Comparison of ENCODE assay signal across 17 cellular contexts in the genomic region with DNA sequence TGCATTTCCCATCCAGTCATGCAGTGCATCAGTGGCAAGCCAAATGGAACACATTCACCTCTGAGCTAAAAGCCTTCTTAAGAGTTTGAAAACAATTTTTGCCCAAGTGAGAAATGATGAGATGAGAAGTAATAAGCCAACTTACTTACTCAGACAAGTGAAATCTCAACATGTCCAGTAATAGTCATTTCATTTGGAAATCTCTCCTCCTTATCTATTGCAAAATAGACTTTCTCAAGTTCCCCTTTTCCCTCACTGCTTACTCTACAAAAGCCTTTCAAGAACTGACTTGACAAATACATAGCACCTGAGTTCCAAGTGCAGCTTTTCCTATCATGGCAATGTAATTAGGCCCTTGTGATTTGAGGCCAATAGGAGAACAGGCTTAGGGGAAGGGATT.
DNase-seq lines count a peak whose midpoint lies in the region; ATAC-seq and TF ChIP-seq lines count a peak whose summit lies in the region.
"Had no signal": no experiment of that assay in that cellular context is flagged by ENCODE, and none has a peak within 500 bp of the region (broad histone marks: within the 10 kb centered on the region; RNA-seq: fewer than 3 reads in every experiment).

No MANE protein-coding gene starts in this region.

- H3K27ac Mint-ChIP-seq in CD14-positive monocyte: peak overlapping the region; percentile 31 to 78 (median 39)
- H3K27ac Mint-ChIP-seq: activated T-helper 1 cell treated with anti-CD3 and anti-CD28 coated beads, Interleukin-12 subunit alpha, Interleukin-12 subunit beta, Interleukin-2, Interleukin-4 antibody, amounts not matched to agents 30 ng/mL and 10 ng/mL and 1 ng/mL, durations not matched to agents 14 hours and 24 hours and 36 hours; dendritic cell treated with granulocyte-macrophage colony-stimulating factor and Interleukin-4, amounts not matched to agents 40 ng/mL and 50 ng/mL, for 4 days; T-helper 2 cell treated with Interferon-gamma antibody and Interleukin-4, amounts not matched to agents 5 μg/mL and 100 μg/mL, for 36 hours had no signal

- H3K9me3 ChIP-seq in lung (ENCODE audit: control insufficient read depth in 2 of 2, insufficient read depth in 1 of 2, low read length in 1 of 2): peaks cover 0 to 4% of the 10 kb centered on the region in 2 donors
- H3K9me3 ChIP-seq: suprapubic skin had no signal

- peaks cover 16 to 18% of the 10 kb centered on the region in 2 donors for H3K36me3 Mint-ChIP-seq in CD14-positive monocyte

- DNase-seq in CD14-positive monocyte (ENCODE audit: low spot score): no peak
- peak; percentile 10 for DNase-seq in NCI-H345 treated with DMSO at 0.1 percent for 48 hours (lab: John Stamatoyannopoulos, UW; ENCODE audit: unreplicated experiment)
- peak; percentile 30 for DNase-seq in epithelial cell of esophagus (ENCODE audit: low read depth)
- no peak for DNase-seq in lung (ENCODE audit: low spot score)
- no peak for DNase-seq in T1000 (lab: John Stamatoyannopoulos, UW)
- DNase-seq in H4 (ENCODE audit: low spot score): no peak
- DNase-seq: midbrain; NCI-H526; stimulated activated CD4-positive, alpha-beta T cell treated with anti-CD3 and anti-CD28 coated beads, Interleukin-15, amount 100 ng/mL, for 24 hours had no signal

- no peak for TF ChIP-seq CTCF in CD14-positive monocyte (IDR thresholded peaks at IDR 0.05)
- no peak for TF ChIP-seq CTCF in epithelial cell of esophagus (IDR thresholded peaks at IDR 0.05; ENCODE audit: insufficient read depth, low read depth, low read length, missing control alignments)
- TF ChIP-seq CTCF in lung (IDR thresholded peaks at IDR 0.05; ENCODE audit: control extremely low read depth, extremely low read depth): no peak

- no peak overlapping the region for H3K4me3 Mint-ChIP-seq in CD14-positive monocyte
- H3K4me3 Mint-ChIP-seq: activated T-helper 1 cell treated with anti-CD3 and anti-CD28 coated beads, Interleukin-12 subunit alpha, Interleukin-12 subunit beta, Interleukin-2, Interleukin-4 antibody, amounts not matched to agents 30 ng/mL and 10 ng/mL and 1 ng/mL, durations not matched to agents 14 hours and 24 hours and 36 hours; dendritic cell treated with granulocyte-macrophage colony-stimulating factor and Interleukin-4, amounts not matched to agents 40 ng/mL and 50 ng/mL, for 4 days; T-helper 2 cell treated with Interferon-gamma antibody and Interleukin-4, amounts not matched to agents 5 μg/mL and 100 μg/mL, for 36 hours had no signal

- H3K27ac ChIP-seq in lung (ENCODE audit: low read depth in 1 of 2, low read length in 1 of 2): no peak overlapping the region
- H3K27ac ChIP-seq: foreskin keratinocyte, suprapubic skin had no signal

- no peaks in the 10 kb centered on the region for H3K27me3 ChIP-seq in lung (ENCODE audit: control insufficient read depth, insufficient read depth)
- H3K27me3 ChIP-seq: foreskin keratinocyte, suprapubic skin had no signal

- peaks cover 0 to 3% (median 0%) of the 10 kb centered on the region in 7 donors for H3K9me3 Mint-ChIP-seq in CD14-positive monocyte
- H3K9me3 Mint-ChIP-seq: activated T-helper 1 cell treated with anti-CD3 and anti-CD28 coated beads, Interleukin-12 subunit alpha, Interleukin-12 subunit beta, Interleukin-2, Interleukin-4 antibody, amounts not matched to agents 30 ng/mL and 10 ng/mL and 1 ng/mL, durations not matched to agents 14 hours and 24 hours and 36 hours; dendritic cell treated with granulocyte-macrophage colony-stimulating factor and Interleukin-4, amounts not matched to agents 40 ng/mL and 50 ng/mL, for 4 days; T-helper 2 cell treated with Interferon-gamma antibody and Interleukin-4, amounts not matched to agents 5 μg/mL and 100 μg/mL, for 36 hours had no signal

- intact Hi-C loops in CD14-positive monocyte (cut with micrococcal nuclease): no loop called here

- H3K27me3 Mint-ChIP-seq in CD14-positive monocyte (ENCODE audit: low read depth in 3 of 3): peaks cover 0 to 2% (median 2%) of the 10 kb centered on the region in 3 donors
- H3K27me3 Mint-ChIP-seq: dendritic cell treated with granulocyte-macrophage colony-stimulating factor and Interleukin-4, amounts not matched to agents 40 ng/mL and 50 ng/mL, for 4 days had no signal

- peak; percentile 67 for ATAC-seq in lung (ENCODE audit: insufficient read depth, low FRiP score)
- no peak for ATAC-seq in SK-N-SH treated with all-trans-retinoic acid at 6 μM for 48 hours
- no peak for ATAC-seq in GM19463 (IDR thresholded peaks at IDR 0.05; ENCODE audit: unreplicated experiment)
- ATAC-seq: foreskin keratinocyte, HepG2 had no signal

- H3K4me3 ChIP-seq in epithelial cell of esophagus (ENCODE audit: low read length) (no peak overlapping the region), lung (no peak overlapping the region)
- H3K4me3 ChIP-seq: suprapubic skin had no signal

- peaks cover 21% of the 10 kb centered on the region for H3K4me1 Mint-ChIP-seq in CD14-positive monocyte

- no peaks in the 10 kb centered on the region for H3K4me1 ChIP-seq in lung (ENCODE audit: control insufficient read depth in 2 of 2, insufficient read depth in 2 of 2, low read length in 2 of 2)
- H3K4me1 ChIP-seq: foreskin keratinocyte, suprapubic skin had no signal

- H3K36me3 ChIP-seq in lung (ENCODE audit: control insufficient read depth in 2 of 2, insufficient read depth in 2 of 2, low read length in 2 of 2): no peaks in the 10 kb centered on the region
- H3K36me3 ChIP-seq: suprapubic skin had no signal

TF ChIP-seq in SK-N-SH treated with all-trans-retinoic acid at 6 μM for 48 hours, 23 proteins besides CTCF, POLR2A, EP300 and RAD21 (continues in another document):
- TF ChIP-seq SNAI2 (CRISPR knock-in tag; IDR thresholded peaks at IDR 0.05) (no peak), TCF4 (CRISPR knock-in tag; IDR thresholded peaks at IDR 0.05; ENCODE audit: borderline replicate concordance) (no peak), ZFP3 (CRISPR knock-in tag; IDR thresholded peaks at IDR 0.05) (no peak), RARB (CRISPR knock-in tag; IDR thresholded peaks at IDR 0.05) (no peak), ZC3H10 (CRISPR knock-in tag; IDR thresholded peaks at IDR 0.05) (no peak), CSDC2 (CRISPR knock-in tag; IDR thresholded peaks at IDR 0.05) (no peak), ZFP30 (CRISPR knock-in tag; IDR thresholded peaks at IDR 0.05) (no peak), ZNF565 (CRISPR knock-in tag; conservative IDR thresholded peaks at IDR 0.05; ENCODE audit: low read depth) (no peak), ZNF8 (CRISPR knock-in tag; IDR thresholded peaks at IDR 0.05) (no peak), ESRRG (CRISPR knock-in tag; IDR thresholded peaks at IDR 0.05) (no peak), OSR1 (CRISPR knock-in tag; IDR thresholded peaks at IDR 0.05) (no peak)
- TF ChIP-seq, protein P1, sequence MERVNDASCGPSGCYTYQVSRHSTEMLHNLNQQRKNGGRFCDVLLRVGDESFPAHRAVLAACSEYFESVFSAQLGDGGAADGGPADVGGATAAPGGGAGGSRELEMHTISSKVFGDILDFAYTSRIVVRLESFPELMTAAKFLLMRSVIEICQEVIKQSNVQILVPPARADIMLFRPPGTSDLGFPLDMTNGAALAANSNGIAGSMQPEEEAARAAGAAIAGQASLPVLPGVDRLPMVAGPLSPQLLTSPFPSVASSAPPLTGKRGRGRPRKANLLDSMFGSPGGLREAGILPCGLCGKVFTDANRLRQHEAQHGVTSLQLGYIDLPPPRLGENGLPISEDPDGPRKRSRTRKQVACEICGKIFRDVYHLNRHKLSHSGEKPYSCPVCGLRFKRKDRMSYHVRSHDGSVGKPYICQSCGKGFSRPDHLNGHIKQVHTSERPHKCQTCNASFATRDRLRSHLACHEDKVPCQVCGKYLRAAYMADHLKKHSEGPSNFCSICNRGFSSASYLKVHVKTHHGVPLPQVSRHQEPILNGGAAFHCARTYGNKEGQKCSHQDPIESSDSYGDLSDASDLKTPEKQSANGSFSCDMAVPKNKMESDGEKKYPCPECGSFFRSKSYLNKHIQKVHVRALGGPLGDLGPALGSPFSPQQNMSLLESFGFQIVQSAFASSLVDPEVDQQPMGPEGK (CRISPR knock-in tag; IDR thresholded peaks at IDR 0.05; ENCODE audit: borderline replicate concordance): no peak
- TF ChIP-seq, protein P2, sequence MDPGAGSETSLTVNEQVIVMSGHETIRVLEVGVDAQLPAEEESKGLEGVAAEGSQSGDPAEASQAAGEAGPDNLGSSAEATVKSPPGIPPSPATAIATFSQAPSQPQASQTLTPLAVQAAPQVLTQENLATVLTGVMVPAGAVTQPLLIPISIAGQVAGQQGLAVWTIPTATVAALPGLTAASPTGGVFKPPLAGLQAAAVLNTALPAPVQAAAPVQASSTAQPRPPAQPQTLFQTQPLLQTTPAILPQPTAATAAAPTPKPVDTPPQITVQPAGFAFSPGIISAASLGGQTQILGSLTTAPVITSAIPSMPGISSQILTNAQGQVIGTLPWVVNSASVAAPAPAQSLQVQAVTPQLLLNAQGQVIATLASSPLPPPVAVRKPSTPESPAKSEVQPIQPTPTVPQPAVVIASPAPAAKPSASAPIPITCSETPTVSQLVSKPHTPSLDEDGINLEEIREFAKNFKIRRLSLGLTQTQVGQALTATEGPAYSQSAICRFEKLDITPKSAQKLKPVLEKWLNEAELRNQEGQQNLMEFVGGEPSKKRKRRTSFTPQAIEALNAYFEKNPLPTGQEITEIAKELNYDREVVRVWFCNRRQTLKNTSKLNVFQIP (CRISPR knock-in tag; IDR thresholded peaks at IDR 0.05; ENCODE audit: borderline replicate concordance, low read depth): no peak
- TF ChIP-seq, protein P3, sequence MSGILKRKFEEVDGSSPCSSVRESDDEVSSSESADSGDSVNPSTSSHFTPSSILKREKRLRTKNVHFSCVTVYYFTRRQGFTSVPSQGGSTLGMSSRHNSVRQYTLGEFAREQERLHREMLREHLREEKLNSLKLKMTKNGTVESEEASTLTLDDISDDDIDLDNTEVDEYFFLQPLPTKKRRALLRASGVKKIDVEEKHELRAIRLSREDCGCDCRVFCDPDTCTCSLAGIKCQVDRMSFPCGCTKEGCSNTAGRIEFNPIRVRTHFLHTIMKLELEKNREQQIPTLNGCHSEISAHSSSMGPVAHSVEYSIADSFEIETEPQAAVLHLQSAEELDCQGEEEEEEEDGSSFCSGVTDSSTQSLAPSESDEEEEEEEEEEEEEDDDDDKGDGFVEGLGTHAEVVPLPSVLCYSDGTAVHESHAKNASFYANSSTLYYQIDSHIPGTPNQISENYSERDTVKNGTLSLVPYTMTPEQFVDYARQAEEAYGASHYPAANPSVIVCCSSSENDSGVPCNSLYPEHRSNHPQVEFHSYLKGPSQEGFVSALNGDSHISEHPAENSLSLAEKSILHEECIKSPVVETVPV (CRISPR knock-in tag; IDR thresholded peaks at IDR 0.05): no peak

Comparison
In these comparisons a context has a peak if more than half of its experiments do, and no peak if none do; other contexts are left out.
1. DNase-seq: peak in NCI-H345 treated with DMSO at 0.1 percent for 48 hours (single experiment) and epithelial cell of esophagus (single experiment); none in CD14-positive monocyte (single experiment), lung (single experiment), T1000 (single experiment) and H4 (single experiment).